1 cellular context compared by ENCODE assay signal in the genomic region with DNA sequence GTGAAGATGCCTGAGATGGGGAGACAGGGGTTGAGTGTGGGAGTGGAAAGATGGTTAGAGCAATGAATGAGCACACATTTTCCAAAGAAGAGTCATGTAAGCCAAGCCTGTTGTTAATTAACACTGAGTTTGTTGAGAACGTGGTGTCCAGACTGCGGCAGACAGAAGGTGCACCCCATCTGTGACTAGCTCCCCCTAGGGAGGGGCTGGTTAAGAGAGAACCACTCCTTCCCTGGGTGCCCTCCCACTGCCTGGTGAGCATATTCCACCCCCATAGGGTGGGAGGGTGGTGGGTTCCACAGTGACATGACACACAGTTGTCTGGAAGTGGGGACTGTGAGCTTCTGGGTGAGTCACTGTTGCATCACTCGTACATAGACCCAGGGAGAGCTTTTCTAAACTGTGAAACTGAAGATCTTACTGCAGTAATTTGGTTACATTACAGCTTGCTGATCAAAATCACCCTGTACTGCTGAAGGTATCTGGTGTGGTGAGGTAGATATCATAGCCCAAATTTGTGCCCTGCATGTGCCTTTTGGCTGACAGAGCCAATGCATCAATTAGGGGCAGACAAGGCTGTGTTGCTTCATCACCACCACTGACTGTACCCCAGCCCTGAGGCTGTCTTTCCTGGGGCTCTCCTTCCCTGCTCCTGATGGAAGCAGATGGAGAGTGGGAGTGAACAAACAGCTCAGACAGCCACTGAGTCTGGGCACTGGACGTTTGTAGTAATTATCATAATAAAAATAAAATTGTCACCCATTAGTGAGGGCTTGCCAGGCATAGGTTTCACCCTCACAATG.
A peak's percentile ranks its signal among the peaks of the same experiment; 100 is the strongest.
TF ChIP-seq lines count a peak whose summit lies in the region.

No MANE protein-coding gene starts in this region.

TF ChIP-seq in K562, 482 proteins besides CTCF, POLR2A, EP300 and RAD21 (continued from another document):
- TF ChIP-seq, protein P1, sequence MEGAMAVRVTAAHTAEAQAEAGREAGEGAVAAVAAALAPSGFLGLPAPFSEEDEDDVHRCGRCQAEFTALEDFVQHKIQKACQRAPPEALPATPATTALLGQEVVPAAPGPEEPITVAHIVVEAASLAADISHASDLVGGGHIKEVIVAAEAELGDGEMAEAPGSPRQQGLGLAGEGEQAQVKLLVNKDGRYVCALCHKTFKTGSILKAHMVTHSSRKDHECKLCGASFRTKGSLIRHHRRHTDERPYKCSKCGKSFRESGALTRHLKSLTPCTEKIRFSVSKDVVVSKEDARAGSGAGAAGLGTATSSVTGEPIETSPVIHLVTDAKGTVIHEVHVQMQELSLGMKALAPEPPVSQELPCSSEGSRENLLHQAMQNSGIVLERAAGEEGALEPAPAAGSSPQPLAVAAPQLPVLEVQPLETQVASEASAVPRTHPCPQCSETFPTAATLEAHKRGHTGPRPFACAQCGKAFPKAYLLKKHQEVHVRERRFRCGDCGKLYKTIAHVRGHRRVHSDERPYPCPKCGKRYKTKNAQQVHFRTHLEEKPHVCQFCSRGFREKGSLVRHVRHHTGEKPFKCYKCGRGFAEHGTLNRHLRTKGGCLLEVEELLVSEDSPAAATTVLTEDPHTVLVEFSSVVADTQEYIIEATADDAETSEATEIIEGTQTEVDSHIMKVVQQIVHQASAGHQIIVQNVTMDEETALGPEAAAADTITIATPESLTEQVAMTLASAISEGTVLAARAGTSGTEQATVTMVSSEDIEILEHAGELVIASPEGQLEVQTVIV (CRISPR knock-in tag; IDR thresholded peaks at IDR 0.05; ENCODE audit: borderline replicate concordance): no peak
- TF ChIP-seq EGR1 (conservative IDR thresholded peaks at IDR 0.05): peak; percentile 77
- no peak for TF ChIP-seq HNRNPH1 (optimal IDR thresholded peaks at IDR 0.05; ENCODE audit: low read depth, low read length)
- TF ChIP-seq PHF20 (IDR thresholded peaks at IDR 0.05; ENCODE audit: partially characterized antibody): no peak
- TF ChIP-seq MTF1 (CRISPR knock-in tag; IDR thresholded peaks at IDR 0.05; ENCODE audit: borderline replicate concordance): no peak
- no peak for TF ChIP-seq POLR2AphosphoS2 (IDR thresholded peaks at IDR 0.05; ENCODE audit: low read length)
- TF ChIP-seq, protein P2, sequence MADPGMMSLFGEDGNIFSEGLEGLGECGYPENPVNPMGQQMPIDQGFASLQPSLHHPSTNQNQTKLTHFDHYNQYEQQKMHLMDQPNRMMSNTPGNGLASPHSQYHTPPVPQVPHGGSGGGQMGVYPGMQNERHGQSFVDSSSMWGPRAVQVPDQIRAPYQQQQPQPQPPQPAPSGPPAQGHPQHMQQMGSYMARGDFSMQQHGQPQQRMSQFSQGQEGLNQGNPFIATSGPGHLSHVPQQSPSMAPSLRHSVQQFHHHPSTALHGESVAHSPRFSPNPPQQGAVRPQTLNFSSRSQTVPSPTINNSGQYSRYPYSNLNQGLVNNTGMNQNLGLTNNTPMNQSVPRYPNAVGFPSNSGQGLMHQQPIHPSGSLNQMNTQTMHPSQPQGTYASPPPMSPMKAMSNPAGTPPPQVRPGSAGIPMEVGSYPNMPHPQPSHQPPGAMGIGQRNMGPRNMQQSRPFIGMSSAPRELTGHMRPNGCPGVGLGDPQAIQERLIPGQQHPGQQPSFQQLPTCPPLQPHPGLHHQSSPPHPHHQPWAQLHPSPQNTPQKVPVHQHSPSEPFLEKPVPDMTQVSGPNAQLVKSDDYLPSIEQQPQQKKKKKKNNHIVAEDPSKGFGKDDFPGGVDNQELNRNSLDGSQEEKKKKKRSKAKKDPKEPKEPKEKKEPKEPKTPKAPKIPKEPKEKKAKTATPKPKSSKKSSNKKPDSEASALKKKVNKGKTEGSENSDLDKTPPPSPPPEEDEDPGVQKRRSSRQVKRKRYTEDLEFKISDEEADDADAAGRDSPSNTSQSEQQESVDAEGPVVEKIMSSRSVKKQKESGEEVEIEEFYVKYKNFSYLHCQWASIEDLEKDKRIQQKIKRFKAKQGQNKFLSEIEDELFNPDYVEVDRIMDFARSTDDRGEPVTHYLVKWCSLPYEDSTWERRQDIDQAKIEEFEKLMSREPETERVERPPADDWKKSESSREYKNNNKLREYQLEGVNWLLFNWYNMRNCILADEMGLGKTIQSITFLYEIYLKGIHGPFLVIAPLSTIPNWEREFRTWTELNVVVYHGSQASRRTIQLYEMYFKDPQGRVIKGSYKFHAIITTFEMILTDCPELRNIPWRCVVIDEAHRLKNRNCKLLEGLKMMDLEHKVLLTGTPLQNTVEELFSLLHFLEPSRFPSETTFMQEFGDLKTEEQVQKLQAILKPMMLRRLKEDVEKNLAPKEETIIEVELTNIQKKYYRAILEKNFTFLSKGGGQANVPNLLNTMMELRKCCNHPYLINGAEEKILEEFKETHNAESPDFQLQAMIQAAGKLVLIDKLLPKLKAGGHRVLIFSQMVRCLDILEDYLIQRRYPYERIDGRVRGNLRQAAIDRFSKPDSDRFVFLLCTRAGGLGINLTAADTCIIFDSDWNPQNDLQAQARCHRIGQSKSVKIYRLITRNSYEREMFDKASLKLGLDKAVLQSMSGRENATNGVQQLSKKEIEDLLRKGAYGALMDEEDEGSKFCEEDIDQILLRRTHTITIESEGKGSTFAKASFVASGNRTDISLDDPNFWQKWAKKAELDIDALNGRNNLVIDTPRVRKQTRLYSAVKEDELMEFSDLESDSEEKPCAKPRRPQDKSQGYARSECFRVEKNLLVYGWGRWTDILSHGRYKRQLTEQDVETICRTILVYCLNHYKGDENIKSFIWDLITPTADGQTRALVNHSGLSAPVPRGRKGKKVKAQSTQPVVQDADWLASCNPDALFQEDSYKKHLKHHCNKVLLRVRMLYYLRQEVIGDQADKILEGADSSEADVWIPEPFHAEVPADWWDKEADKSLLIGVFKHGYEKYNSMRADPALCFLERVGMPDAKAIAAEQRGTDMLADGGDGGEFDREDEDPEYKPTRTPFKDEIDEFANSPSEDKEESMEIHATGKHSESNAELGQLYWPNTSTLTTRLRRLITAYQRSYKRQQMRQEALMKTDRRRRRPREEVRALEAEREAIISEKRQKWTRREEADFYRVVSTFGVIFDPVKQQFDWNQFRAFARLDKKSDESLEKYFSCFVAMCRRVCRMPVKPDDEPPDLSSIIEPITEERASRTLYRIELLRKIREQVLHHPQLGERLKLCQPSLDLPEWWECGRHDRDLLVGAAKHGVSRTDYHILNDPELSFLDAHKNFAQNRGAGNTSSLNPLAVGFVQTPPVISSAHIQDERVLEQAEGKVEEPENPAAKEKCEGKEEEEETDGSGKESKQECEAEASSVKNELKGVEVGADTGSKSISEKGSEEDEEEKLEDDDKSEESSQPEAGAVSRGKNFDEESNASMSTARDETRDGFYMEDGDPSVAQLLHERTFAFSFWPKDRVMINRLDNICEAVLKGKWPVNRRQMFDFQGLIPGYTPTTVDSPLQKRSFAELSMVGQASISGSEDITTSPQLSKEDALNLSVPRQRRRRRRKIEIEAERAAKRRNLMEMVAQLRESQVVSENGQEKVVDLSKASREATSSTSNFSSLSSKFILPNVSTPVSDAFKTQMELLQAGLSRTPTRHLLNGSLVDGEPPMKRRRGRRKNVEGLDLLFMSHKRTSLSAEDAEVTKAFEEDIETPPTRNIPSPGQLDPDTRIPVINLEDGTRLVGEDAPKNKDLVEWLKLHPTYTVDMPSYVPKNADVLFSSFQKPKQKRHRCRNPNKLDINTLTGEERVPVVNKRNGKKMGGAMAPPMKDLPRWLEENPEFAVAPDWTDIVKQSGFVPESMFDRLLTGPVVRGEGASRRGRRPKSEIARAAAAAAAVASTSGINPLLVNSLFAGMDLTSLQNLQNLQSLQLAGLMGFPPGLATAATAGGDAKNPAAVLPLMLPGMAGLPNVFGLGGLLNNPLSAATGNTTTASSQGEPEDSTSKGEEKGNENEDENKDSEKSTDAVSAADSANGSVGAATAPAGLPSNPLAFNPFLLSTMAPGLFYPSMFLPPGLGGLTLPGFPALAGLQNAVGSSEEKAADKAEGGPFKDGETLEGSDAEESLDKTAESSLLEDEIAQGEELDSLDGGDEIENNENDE (IDR thresholded peaks at IDR 0.05; ENCODE audit: low read depth, low read length): no peak
- TF ChIP-seq ZSCAN29 (IDR thresholded peaks at IDR 0.05): no peak
- TF ChIP-seq, protein P3, sequence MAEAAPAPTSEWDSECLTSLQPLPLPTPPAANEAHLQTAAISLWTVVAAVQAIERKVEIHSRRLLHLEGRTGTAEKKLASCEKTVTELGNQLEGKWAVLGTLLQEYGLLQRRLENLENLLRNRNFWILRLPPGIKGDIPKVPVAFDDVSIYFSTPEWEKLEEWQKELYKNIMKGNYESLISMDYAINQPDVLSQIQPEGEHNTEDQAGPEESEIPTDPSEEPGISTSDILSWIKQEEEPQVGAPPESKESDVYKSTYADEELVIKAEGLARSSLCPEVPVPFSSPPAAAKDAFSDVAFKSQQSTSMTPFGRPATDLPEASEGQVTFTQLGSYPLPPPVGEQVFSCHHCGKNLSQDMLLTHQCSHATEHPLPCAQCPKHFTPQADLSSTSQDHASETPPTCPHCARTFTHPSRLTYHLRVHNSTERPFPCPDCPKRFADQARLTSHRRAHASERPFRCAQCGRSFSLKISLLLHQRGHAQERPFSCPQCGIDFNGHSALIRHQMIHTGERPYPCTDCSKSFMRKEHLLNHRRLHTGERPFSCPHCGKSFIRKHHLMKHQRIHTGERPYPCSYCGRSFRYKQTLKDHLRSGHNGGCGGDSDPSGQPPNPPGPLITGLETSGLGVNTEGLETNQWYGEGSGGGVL (CRISPR knock-in tag; IDR thresholded peaks at IDR 0.05): no peak
- TF ChIP-seq, protein P4, sequence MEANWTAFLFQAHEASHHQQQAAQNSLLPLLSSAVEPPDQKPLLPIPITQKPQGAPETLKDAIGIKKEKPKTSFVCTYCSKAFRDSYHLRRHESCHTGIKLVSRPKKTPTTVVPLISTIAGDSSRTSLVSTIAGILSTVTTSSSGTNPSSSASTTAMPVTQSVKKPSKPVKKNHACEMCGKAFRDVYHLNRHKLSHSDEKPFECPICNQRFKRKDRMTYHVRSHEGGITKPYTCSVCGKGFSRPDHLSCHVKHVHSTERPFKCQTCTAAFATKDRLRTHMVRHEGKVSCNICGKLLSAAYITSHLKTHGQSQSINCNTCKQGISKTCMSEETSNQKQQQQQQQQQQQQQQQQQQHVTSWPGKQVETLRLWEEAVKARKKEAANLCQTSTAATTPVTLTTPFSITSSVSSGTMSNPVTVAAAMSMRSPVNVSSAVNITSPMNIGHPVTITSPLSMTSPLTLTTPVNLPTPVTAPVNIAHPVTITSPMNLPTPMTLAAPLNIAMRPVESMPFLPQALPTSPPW (CRISPR knock-in tag; IDR thresholded peaks at IDR 0.05): no peak
- TF ChIP-seq EHMT2 (IDR thresholded peaks at IDR 0.05): no peak
- TF ChIP-seq, protein P5, sequence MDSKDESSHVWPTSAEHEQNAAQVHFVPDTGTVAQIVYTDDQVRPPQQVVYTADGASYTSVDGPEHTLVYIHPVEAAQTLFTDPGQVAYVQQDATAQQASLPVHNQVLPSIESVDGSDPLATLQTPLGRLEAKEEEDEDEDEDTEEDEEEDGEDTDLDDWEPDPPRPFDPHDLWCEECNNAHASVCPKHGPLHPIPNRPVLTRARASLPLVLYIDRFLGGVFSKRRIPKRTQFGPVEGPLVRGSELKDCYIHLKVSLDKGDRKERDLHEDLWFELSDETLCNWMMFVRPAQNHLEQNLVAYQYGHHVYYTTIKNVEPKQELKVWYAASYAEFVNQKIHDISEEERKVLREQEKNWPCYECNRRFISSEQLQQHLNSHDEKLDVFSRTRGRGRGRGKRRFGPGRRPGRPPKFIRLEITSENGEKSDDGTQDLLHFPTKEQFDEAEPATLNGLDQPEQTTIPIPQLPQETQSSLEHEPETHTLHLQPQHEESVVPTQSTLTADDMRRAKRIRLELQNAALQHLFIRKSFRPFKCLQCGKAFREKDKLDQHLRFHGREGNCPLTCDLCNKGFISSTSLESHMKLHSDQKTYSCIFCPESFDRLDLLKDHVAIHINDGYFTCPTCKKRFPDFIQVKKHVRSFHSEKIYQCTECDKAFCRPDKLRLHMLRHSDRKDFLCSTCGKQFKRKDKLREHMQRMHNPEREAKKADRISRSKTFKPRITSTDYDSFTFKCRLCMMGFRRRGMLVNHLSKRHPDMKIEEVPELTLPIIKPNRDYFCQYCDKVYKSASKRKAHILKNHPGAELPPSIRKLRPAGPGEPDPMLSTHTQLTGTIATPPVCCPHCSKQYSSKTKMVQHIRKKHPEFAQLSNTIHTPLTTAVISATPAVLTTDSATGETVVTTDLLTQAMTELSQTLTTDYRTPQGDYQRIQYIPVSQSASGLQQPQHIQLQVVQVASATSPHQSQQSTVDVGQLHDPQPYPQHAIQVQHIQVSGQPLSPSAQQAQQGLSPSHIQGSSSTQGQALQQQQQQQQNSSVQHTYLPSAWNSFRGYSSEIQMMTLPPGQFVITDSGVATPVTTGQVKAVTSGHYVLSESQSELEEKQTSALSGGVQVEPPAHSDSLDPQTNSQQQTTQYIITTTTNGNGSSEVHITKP (IDR thresholded peaks at IDR 0.05; ENCODE audit: partially characterized antibody): peak; percentile 49
- TF ChIP-seq, protein P6, sequence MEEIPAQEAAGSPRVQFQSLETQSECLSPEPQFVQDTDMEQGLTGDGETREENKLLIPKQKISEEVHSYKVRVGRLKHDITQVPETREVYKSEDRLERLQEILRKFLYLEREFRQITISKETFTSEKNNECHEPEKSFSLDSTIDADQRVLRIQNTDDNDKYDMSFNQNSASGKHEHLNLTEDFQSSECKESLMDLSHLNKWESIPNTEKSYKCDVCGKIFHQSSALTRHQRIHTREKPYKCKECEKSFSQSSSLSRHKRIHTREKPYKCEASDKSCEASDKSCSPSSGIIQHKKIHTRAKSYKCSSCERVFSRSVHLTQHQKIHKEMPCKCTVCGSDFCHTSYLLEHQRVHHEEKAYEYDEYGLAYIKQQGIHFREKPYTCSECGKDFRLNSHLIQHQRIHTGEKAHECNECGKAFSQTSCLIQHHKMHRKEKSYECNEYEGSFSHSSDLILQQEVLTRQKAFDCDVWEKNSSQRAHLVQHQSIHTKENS (CRISPR knock-in tag; IDR thresholded peaks at IDR 0.05): no peak
- TF ChIP-seq ADNP (tag; IDR thresholded peaks at IDR 0.05): no peak
- TF ChIP-seq TEAD1 (CRISPR knock-in tag; IDR thresholded peaks at IDR 0.05): no peak
- TF ChIP-seq, protein P7, sequence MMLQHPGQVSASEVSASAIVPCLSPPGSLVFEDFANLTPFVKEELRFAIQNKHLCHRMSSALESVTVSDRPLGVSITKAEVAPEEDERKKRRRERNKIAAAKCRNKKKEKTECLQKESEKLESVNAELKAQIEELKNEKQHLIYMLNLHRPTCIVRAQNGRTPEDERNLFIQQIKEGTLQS (IDR thresholded peaks at IDR 0.05): peak; percentile 77
- TF ChIP-seq, protein P7 (CRISPR knock-in tag; conservative IDR thresholded peaks at IDR 0.05): no peak
- no peak for TF ChIP-seq CEBPG (CRISPR knock-in tag; IDR thresholded peaks at IDR 0.05)
- TF ChIP-seq CEBPG (tag; conservative IDR thresholded peaks at IDR 0.05 in 1 of 2, IDR thresholded peaks at IDR 0.05 in 1 of 2): peak in 1 of 2 experiments; percentile 23; a peak in 1 of 4 replicates
